ENCODE assay signal across 1 cellular context in the genomic region with DNA sequence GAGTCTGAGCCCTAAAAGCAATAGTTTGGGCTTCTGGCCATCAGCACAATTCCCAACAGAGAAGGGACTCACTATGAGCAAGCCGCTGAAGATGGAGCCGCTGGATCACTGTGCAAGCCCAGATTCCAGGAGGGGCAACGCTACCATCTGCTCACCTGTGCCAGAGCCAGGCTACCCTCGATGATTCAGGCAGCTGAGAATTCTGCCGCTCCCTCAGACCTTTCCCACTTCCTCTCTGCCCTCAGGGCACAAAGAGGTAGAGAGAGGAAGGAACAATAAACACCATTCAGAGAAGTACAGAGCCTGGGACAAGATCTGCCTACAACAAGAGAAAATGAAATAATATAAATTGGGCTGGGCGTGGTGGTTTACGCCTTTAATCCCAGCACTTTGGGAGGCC.
TF ChIP-seq lines count a peak whose summit lies in the region.

No MANE protein-coding gene starts in this region.

TF ChIP-seq in GM23338, 12 proteins besides CTCF, POLR2A, EP300 and RAD21 (continued from another document):
- TF ChIP-seq, protein P1, sequence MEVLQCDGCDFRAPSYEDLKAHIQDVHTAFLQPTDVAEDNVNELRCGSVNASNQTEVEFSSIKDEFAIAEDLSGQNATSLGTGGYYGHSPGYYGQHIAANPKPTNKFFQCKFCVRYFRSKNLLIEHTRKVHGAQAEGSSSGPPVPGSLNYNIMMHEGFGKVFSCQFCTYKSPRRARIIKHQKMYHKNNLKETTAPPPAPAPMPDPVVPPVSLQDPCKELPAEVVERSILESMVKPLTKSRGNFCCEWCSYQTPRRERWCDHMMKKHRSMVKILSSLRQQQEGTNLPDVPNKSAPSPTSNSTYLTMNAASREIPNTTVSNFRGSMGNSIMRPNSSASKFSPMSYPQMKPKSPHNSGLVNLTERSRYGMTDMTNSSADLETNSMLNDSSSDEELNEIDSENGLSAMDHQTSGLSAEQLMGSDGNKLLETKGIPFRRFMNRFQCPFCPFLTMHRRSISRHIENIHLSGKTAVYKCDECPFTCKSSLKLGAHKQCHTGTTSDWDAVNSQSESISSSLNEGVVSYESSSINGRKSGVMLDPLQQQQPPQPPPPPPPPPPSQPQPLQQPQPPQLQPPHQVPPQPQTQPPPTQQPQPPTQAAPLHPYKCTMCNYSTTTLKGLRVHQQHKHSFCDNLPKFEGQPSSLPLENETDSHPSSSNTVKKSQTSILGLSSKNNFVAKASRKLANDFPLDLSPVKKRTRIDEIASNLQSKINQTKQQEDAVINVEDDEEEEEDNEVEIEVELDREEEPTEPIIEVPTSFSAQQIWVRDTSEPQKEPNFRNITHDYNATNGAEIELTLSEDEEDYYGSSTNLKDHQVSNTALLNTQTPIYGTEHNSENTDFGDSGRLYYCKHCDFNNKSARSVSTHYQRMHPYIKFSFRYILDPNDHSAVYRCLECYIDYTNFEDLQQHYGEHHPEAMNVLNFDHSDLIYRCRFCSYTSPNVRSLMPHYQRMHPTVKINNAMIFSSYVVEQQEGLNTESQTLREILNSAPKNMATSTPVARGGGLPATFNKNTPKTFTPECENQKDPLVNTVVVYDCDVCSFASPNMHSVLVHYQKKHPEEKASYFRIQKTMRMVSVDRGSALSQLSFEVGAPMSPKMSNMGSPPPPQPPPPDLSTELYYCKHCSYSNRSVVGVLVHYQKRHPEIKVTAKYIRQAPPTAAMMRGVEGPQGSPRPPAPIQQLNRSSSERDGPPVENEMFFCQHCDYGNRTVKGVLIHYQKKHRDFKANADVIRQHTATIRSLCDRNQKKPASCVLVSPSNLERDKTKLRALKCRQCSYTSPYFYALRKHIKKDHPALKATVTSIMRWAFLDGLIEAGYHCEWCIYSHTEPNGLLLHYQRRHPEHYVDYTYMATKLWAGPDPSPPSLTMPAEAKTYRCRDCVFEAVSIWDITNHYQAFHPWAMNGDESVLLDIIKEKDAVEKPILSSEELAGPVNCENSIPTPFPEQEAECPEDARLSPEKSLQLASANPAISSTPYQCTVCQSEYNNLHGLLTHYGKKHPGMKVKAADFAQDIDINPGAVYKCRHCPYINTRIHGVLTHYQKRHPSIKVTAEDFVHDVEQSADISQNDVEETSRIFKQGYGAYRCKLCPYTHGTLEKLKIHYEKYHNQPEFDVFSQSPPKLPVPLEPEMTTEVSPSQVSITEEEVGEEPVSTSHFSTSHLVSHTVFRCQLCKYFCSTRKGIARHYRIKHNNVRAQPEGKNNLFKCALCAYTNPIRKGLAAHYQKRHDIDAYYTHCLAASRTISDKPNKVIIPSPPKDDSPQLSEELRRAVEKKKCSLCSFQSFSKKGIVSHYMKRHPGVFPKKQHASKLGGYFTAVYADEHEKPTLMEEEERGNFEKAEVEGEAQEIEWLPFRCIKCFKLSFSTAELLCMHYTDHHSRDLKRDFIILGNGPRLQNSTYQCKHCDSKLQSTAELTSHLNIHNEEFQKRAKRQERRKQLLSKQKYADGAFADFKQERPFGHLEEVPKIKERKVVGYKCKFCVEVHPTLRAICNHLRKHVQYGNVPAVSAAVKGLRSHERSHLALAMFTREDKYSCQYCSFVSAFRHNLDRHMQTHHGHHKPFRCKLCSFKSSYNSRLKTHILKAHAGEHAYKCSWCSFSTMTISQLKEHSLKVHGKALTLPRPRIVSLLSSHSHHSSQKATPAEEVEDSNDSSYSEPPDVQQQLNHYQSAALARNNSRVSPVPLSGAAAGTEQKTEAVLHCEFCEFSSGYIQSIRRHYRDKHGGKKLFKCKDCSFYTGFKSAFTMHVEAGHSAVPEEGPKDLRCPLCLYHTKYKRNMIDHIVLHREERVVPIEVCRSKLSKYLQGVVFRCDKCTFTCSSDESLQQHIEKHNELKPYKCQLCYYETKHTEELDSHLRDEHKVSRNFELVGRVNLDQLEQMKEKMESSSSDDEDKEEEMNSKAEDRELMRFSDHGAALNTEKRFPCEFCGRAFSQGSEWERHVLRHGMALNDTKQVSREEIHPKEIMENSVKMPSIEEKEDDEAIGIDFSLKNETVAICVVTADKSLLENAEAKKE (CRISPR knock-in tag; IDR thresholded peaks at IDR 0.05), result no peak
- no peak for TF ChIP-seq JUNB (IDR thresholded peaks at IDR 0.05; ENCODE audit: unreplicated experiment)
- no peak for TF ChIP-seq NANOG (IDR thresholded peaks at IDR 0.05; ENCODE audit: borderline replicate concordance)
- TF ChIP-seq ZNF331 (CRISPR knock-in tag; IDR thresholded peaks at IDR 0.05; ENCODE audit: low read depth), result no peak
- no peak for TF ChIP-seq EZH2 (IDR thresholded peaks at IDR 0.05; ENCODE audit: low read depth, unreplicated experiment)
- TF ChIP-seq REST (IDR thresholded peaks at IDR 0.05; ENCODE audit: unreplicated experiment), result no peak
- TF ChIP-seq EZH2phosphoT487 (IDR thresholded peaks at IDR 0.05; ENCODE audit: unreplicated experiment), result no peak
- TF ChIP-seq STAT1 (IDR thresholded peaks at IDR 0.05; ENCODE audit: unreplicated experiment), result no peak
TF ChIP-seq in GM23338: peak in this region for 0.
